Comparison of ENCODE assay signal across 18 cellular contexts in the genomic region with DNA sequence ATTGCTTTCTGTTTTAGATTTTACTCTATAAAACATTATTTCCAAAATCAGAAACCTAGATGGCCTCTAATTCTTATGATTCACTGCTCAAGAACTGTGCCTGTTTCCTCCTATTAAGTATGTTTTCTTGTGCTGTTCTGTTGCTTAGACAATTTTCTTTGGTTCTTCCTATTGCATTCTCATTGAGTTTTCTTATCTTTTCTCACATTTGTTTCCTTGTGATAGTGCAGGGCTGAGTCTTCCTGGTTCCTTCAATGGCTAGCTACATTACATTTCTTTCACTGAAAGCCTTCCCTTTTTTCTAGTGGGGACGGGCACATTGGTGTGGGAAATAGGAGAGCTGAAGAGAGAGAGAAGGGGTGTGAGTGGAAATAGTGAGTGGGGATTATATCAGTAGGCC.
"Had no signal": no experiment of that assay in that cellular context is flagged by ENCODE, and none has a peak within 500 bp of the region (broad histone marks: within the 10 kb centered on the region; RNA-seq: fewer than 3 reads in every experiment).

No MANE protein-coding gene starts in this region.

- H3K4me3 Mint-ChIP-seq: activated CD8-positive, alpha-beta memory T cell treated with anti-CD3 and anti-CD28 coated beads, Interleukin-2, amount 10 ng/mL, durations not matched to agents 7 days and 5 days; activated T-cell treated with anti-CD3 and anti-CD28 coated beads, Interleukin-2, amount 50 U/mL, for 24 hours; neural crest cell had no signal

- H3K4me3 ChIP-seq: heart right ventricle, left lung, pancreas, skin epidermis, thyroid gland, uterus had no signal

- DNase-seq: activated CD4-positive, alpha-beta T cell treated with anti-CD3 and anti-CD28 coated beads, Interleukin-2, amount 50 U/mL, for 48 hours; activated CD8-positive, alpha-beta memory T cell treated with anti-CD3 and anti-CD28 coated beads, Interleukin-2, amount 10 ng/mL, durations not matched to agents 7 days and 5 days; activated effector memory CD4-positive, alpha-beta T cell treated with Interleukin-2 at 50 U/mL for 16 hours; activated T-cell treated with anti-CD3 and anti-CD28 coated beads, Interleukin-2, amount 50 U/mL, for 24 hours; cerebellar nuclear complex; foreskin melanocyte; heart right ventricle; islet precursor cell; left lung; mesenchymal stem cell; pancreas; retina; T-helper 1 cell; thyroid gland; uterus had no signal

- H3K4me1 Mint-ChIP-seq: activated CD8-positive, alpha-beta memory T cell treated with anti-CD3 and anti-CD28 coated beads, Interleukin-2, amount 10 ng/mL, durations not matched to agents 7 days and 5 days; neural crest cell had no signal

- H3K36me3 Mint-ChIP-seq: activated CD8-positive, alpha-beta memory T cell treated with anti-CD3 and anti-CD28 coated beads, Interleukin-2, amount 10 ng/mL, durations not matched to agents 7 days and 5 days; activated naive CD4-positive, alpha-beta T cell treated with anti-CD3 and anti-CD28 coated beads, Interleukin-2, amount 50 U/mL, for 72 hours had no signal

- H3K27ac Mint-ChIP-seq: activated CD8-positive, alpha-beta memory T cell treated with anti-CD3 and anti-CD28 coated beads, Interleukin-2, amount 10 ng/mL, durations not matched to agents 7 days and 5 days; activated naive CD4-positive, alpha-beta T cell treated with anti-CD3 and anti-CD28 coated beads, Interleukin-2, amount 50 U/mL, for 72 hours; activated T-cell treated with anti-CD3 and anti-CD28 coated beads, Interleukin-2, amount 50 U/mL, for 24 hours had no signal

- H3K27me3 ChIP-seq: heart right ventricle, left lung, pancreas, thyroid gland, uterus had no signal

- H3K27me3 Mint-ChIP-seq: activated CD8-positive, alpha-beta memory T cell treated with anti-CD3 and anti-CD28 coated beads, Interleukin-2, amount 10 ng/mL, durations not matched to agents 7 days and 5 days; activated T-cell treated with anti-CD3 and anti-CD28 coated beads, Interleukin-2, amount 50 U/mL, for 24 hours had no signal

- H3K27ac ChIP-seq: heart right ventricle, pancreas, thyroid gland, uterus had no signal

- H3K9me3 ChIP-seq: heart right ventricle, left lung, pancreas, thyroid gland, uterus had no signal

- H3K9me3 Mint-ChIP-seq: activated T-cell treated with anti-CD3 and anti-CD28 coated beads, Interleukin-2, amount 50 U/mL, for 24 hours; neural crest cell had no signal

- H3K4me1 ChIP-seq: left lung, pancreas, thyroid gland, uterus had no signal

- H3K36me3 ChIP-seq: heart right ventricle, left lung, pancreas, thyroid gland, uterus had no signal
